In genomic region chr2:128808462-128809255, GRCh38 we compare ENCODE assay signal across 14 cellular contexts.
DNase-seq lines count a peak whose midpoint lies in the region; FAIRE-seq and TF ChIP-seq lines count a peak whose summit lies in the region.
"Had no signal": no experiment of that assay in that cellular context is flagged by ENCODE, and none has a peak within 500 bp of the region (broad histone marks: within the 10 kb centered on the region; RNA-seq: fewer than 3 reads in every experiment).

No MANE protein-coding gene starts in this region.

- no peaks in the 10 kb centered on the region for H4K20me1 ChIP-seq in keratinocyte (ENCODE audit: control insufficient read depth, extremely low read depth, insufficient read depth, low read length)

- H3K79me2 ChIP-seq in keratinocyte (ENCODE audit: control insufficient read depth, insufficient read depth, low read length): no peaks in the 10 kb centered on the region

- FAIRE-seq in keratinocyte (lab: Jason Lieb, UNC): peak; percentile 91
- FAIRE-seq: G401.6 had no signal

- no peak overlapping the region for H3K27ac ChIP-seq in endodermal cell (ENCODE audit: low read depth, low read length)
- peak overlapping the region; percentile 87 for H3K27ac ChIP-seq in keratinocyte (ENCODE audit: control insufficient read depth, insufficient read depth, low read length)
- peak overlapping the region; percentile 52 for H3K27ac ChIP-seq in temporal lobe (ENCODE audit: low read depth, low read length)
- H3K27ac ChIP-seq: neural progenitor cell had no signal

- no peak for TF ChIP-seq CTCF in endodermal cell (conservative IDR thresholded peaks at IDR 0.05)
- TF ChIP-seq CTCF in keratinocyte (optimal IDR thresholded peaks at IDR 0.05 in 1 of 3, IDR thresholded peaks at IDR 0.05 in 1 of 3, conservative IDR thresholded peaks at IDR 0.05 in 1 of 3; ENCODE audit: extremely low read depth in 1 of 3, insufficient read depth in 2 of 3, low read length in 3 of 3): no peak
- TF ChIP-seq CTCF in GM20000 (IDR thresholded peaks at IDR 0.05; ENCODE audit: extremely low read depth, missing control alignments): no peak

- H3K4me2 ChIP-seq in keratinocyte (ENCODE audit: control insufficient read depth, extremely low read depth, insufficient read depth, low read depth, low read length): peak overlapping the region; percentile 43
- H3K4me2 ChIP-seq: neural progenitor cell had no signal

- H3K36me3 Mint-ChIP-seq in endodermal cell (ENCODE audit: low read depth): no peaks in the 10 kb centered on the region
- H3K36me3 Mint-ChIP-seq: neural progenitor cell had no signal

- H3K9me3 Mint-ChIP-seq in endodermal cell: peaks cover 17% of the 10 kb centered on the region
- H3K9me3 Mint-ChIP-seq: activated naive CD4-positive, alpha-beta T cell treated with anti-CD3 and anti-CD28 coated beads for 36 hours had no signal

- DNase-seq in RKO (ENCODE audit: low spot score): peak; percentile 31
- peak; percentile 31 for DNase-seq in endodermal cell
- DNase-seq in keratinocyte (ENCODE audit: low read depth, low spot score): peak; percentile 53
- DNase-seq in NCI-H146 (lab: John Stamatoyannopoulos, UW): no peak
- no peak for DNase-seq in GM20000 (ENCODE audit: low spot score)
- DNase-seq in NCI-H69 (lab: John Stamatoyannopoulos, UW): no peak
- DNase-seq: activated naive CD4-positive, alpha-beta T cell treated with anti-CD3 and anti-CD28 coated beads for 36 hours; GOT3; left colon; MM.1S had no signal

- dilution Hi-C loops in keratinocyte (cut with MboI; ENCODE audit: extremely low pct_ligation_motif_present, low sequenced_read_pairs): no loop called here

- no peaks in the 10 kb centered on the region for H3K36me3 ChIP-seq in endodermal cell (ENCODE audit: control insufficient read depth, insufficient read depth, low read length)
- H3K36me3 ChIP-seq in keratinocyte (ENCODE audit: control insufficient read depth in 2 of 2, extremely low read depth in 1 of 2, insufficient read depth in 2 of 2, low read length in 2 of 2): no peaks in the 10 kb centered on the region

- 84 to 91% methylated on average over 3 to 5 of the region's 5 CpGs for WGBS in endodermal cell (ENCODE audit: insufficient coverage in 1 of 2, insufficient read length in 1 of 2), 2 experiments

- H3K4me3 Mint-ChIP-seq in endodermal cell: no peak overlapping the region
- H3K4me3 Mint-ChIP-seq: activated naive CD4-positive, alpha-beta T cell treated with anti-CD3 and anti-CD28 coated beads for 36 hours; dendritic cell treated with granulocyte-macrophage colony-stimulating factor and Interleukin-4, amounts not matched to agents 40 ng/mL and 50 ng/mL, for 4 days; neural progenitor cell had no signal

- H3K9ac ChIP-seq in endodermal cell (ENCODE audit: extremely low read depth, low read length, poor library complexity, severe bottlenecking) (no peak overlapping the region), keratinocyte (ENCODE audit: control insufficient read depth, extremely low read depth, insufficient read depth, low read length) (peak overlapping the region; percentile 70)
- H3K9ac ChIP-seq: neural progenitor cell had no signal

- H3K9me3 ChIP-seq in endodermal cell (ENCODE audit: control insufficient read depth, low read length): peaks cover 6% of the 10 kb centered on the region
- H3K9me3 ChIP-seq in keratinocyte (ENCODE audit: control insufficient read depth, low read depth, low read length): peaks cover 2% of the 10 kb centered on the region

- no peaks in the 10 kb centered on the region for H3K4me1 Mint-ChIP-seq in endodermal cell
- H3K4me1 Mint-ChIP-seq: neural progenitor cell had no signal

- no peaks in the 10 kb centered on the region for H3K27me3 Mint-ChIP-seq in endodermal cell (ENCODE audit: insufficient read depth)
- H3K27me3 Mint-ChIP-seq: dendritic cell treated with granulocyte-macrophage colony-stimulating factor and Interleukin-4, amounts not matched to agents 40 ng/mL and 50 ng/mL, for 4 days had no signal

- peak overlapping the region; percentile 45 for H2AFZ ChIP-seq in keratinocyte (ENCODE audit: control insufficient read depth, low read length)
- H2AFZ ChIP-seq: neural progenitor cell had no signal

- H3K27me3 ChIP-seq in endodermal cell (ENCODE audit: control insufficient read depth, insufficient read depth, low read length, poor library complexity, severe bottlenecking): no peaks in the 10 kb centered on the region
- H3K27me3 ChIP-seq in keratinocyte (ENCODE audit: control insufficient read depth, extremely low read depth, insufficient read depth, low read length): no peaks in the 10 kb centered on the region
- H3K27me3 ChIP-seq: neural progenitor cell had no signal

- H3K9me1 ChIP-seq in keratinocyte (ENCODE audit: control insufficient read depth, extremely low read depth, insufficient read depth, low read length): peaks cover 2% of the 10 kb centered on the region

- H3K4me3 ChIP-seq in endodermal cell (ENCODE audit: low read length) (no peak overlapping the region), keratinocyte (ENCODE audit: control insufficient read depth in 2 of 3, extremely low read depth in 1 of 3, insufficient read depth in 2 of 3, low read depth in 1 of 3, low read length in 3 of 3) (no peak overlapping the region)
- H3K4me3 ChIP-seq: neural progenitor cell had no signal

- H3K27ac Mint-ChIP-seq in endodermal cell: no peak overlapping the region
- H3K27ac Mint-ChIP-seq: activated naive CD4-positive, alpha-beta T cell treated with anti-CD3 and anti-CD28 coated beads for 36 hours; dendritic cell treated with granulocyte-macrophage colony-stimulating factor and Interleukin-4, amounts not matched to agents 40 ng/mL and 50 ng/mL, for 4 days; neural progenitor cell had no signal

- H3K4me1 ChIP-seq in endodermal cell (ENCODE audit: control insufficient read depth, insufficient read depth, low read length) (no peaks in the 10 kb centered on the region), keratinocyte (ENCODE audit: control insufficient read depth, extremely low read depth, insufficient read depth, low read length) (peaks cover 28% of the 10 kb centered on the region)

Comparison
In these comparisons a context has a peak if more than half of its experiments do, and no peak if none do; other contexts are left out.
1. DNase-seq: peak in RKO (single experiment), endodermal cell (single experiment) and keratinocyte (single experiment); none in NCI-H146 (single experiment), GM20000 (single experiment) and NCI-H69 (single experiment).